In the genomic region with DNA sequence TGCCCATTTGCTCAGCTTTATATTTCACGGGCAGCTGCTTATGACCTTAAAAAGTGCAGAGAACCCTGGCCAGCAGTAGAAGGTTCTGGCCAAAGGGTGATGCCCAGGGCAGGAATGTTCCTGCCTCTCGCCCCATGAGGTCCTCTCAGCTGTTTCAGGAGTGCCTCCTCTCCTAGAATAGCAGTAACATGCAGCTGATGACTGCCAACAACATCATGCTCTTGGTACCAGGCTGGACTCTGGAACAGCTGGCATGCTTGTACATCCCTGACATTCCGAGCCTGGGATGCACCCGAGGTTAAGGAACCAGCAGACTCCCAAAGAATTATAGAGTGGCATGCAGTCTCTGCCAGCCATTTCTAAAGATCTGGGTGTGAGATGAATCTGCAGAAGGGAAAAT, we compare ENCODE assay signal across 16 cellular contexts. TPM values are rescaled to one million over a fixed set of nuclear protein-coding genes. Genes with fewer than 3 reads are reported as not detected.
A peak's percentile ranks its signal among the peaks of the same experiment; 100 is the strongest.
DNase-seq lines count a peak whose midpoint lies in the region; ATAC-seq, FAIRE-seq and TF ChIP-seq lines count a peak whose summit lies in the region.
"Had no signal": no experiment of that assay in that cellular context is flagged by ENCODE, and none has a peak within 500 bp of the region (broad histone marks: within the 10 kb centered on the region; RNA-seq: fewer than 3 reads in every experiment).

No MANE protein-coding gene starts in this region.

- H3K4me2 ChIP-seq in astrocyte (ENCODE audit: low read length) (peak overlapping the region; percentile 53), neuronal stem cell (ENCODE audit: insufficient read depth, low read length, poor library complexity, severe bottlenecking) (no peak overlapping the region)
- H3K4me2 ChIP-seq: KMS-11 had no signal

- H2AFZ ChIP-seq in astrocyte (ENCODE audit: low read depth, low read length) (no peak overlapping the region), neuronal stem cell (ENCODE audit: low read length) (no peak overlapping the region)

- no peak overlapping the region for H2BK12ac ChIP-seq in neuronal stem cell (ENCODE audit: low read length)

- no peak overlapping the region for H3K4me3 Mint-ChIP-seq in astrocyte (ENCODE audit: unreplicated experiment)
- H3K4me3 Mint-ChIP-seq: CD4-positive, alpha-beta T cell had no signal

- no peak overlapping the region for H2BK15ac ChIP-seq in neuronal stem cell (ENCODE audit: low read length)

- peak overlapping the region; percentile 61 for H3K23ac ChIP-seq in neuronal stem cell (ENCODE audit: low read depth, low read length, poor library complexity)

- no CpG with 5 or more reads among the region's 4 CpGs for WGBS in neuronal stem cell (ENCODE audit: extremely low coverage in 2 of 2, insufficient read length in 2 of 2, insufficient replicate concordance in 1 of 2), 2 donors
- WGBS in prostate gland, result 59% methylated on average over 4 of the region's 4 CpGs

- DNase-seq in LHCN-M2 (ENCODE audit: low read depth), result peak; percentile 96
- no peak for DNase-seq in astrocyte (ENCODE audit: low read depth)
- DNase-seq in neuronal stem cell (ENCODE audit: low spot score), result no peak
- DNase-seq in NOMO-1 treated with dmso at 0.1 percent for 144 hours (lab: John Stamatoyannopoulos, UW; ENCODE audit: unreplicated experiment), result no peak
- no peak for DNase-seq in NCI-H748 treated with DMSO at 0.1 percent for 48 hours (lab: John Stamatoyannopoulos, UW)
- DNase-seq in left ventricle myocardium superior, result no peak
- no peak for DNase-seq in prostate gland (ENCODE audit: low spot score)
- DNase-seq: BE2C; CD4-positive, alpha-beta T cell; HCEC 1CT; NCI-H1436 treated with DMSO at 0.1 percent for 48 hours; NCI-H2029 treated with DMSO at 0.1 percent for 48 hours; NCI-H2171 treated with DMSO at 0.1 percent for 48 hours; Peyer's patch; Right ventricle myocardium superior had no signal

- no peaks in the 10 kb centered on the region for H4K20me1 ChIP-seq in astrocyte (ENCODE audit: insufficient read depth, low read length)

- ATAC-seq in left ventricle myocardium superior, result no peak

- H3K4me1 ChIP-seq in astrocyte (ENCODE audit: insufficient read depth, low read length), result peaks cover 20% of the 10 kb centered on the region
- peaks cover 0 to 7% of the 10 kb centered on the region in 2 donors for H3K4me1 ChIP-seq in neuronal stem cell (ENCODE audit: control insufficient read depth in 2 of 2, insufficient read depth in 1 of 2, low read depth in 1 of 2, low read length in 2 of 2)
- no peaks in the 10 kb centered on the region for H3K4me1 ChIP-seq in prostate gland (replicated peaks)
- H3K4me1 ChIP-seq: BE2C, Peyer's patch had no signal

- no peaks in the 10 kb centered on the region for H3K9me3 Mint-ChIP-seq in astrocyte (ENCODE audit: unreplicated experiment)
- H3K9me3 Mint-ChIP-seq: CD4-positive, alpha-beta T cell had no signal

- H3K4me3 ChIP-seq in astrocyte (ENCODE audit: insufficient read depth, low read depth, low read length) (no peak overlapping the region), neuronal stem cell (ENCODE audit: low read length in 2 of 2) (no peak overlapping the region), prostate gland (no peak overlapping the region)
- H3K4me3 ChIP-seq: Peyer's patch had no signal

- H3K27ac ChIP-seq in astrocyte (ENCODE audit: low read depth, low read length) (peak overlapping the region; percentile 52), neuronal stem cell (replicated peaks; ENCODE audit: low read length) (no peak overlapping the region), prostate gland (no peak overlapping the region)
- H3K27ac ChIP-seq: KMS-11, Peyer's patch had no signal

- peaks cover 2% of the 10 kb centered on the region for H3K36me3 ChIP-seq in astrocyte (ENCODE audit: insufficient read depth, low read length)
- H3K36me3 ChIP-seq in neuronal stem cell (replicated peaks in 1 of 2; ENCODE audit: control insufficient read depth in 2 of 2, insufficient read depth in 2 of 2, low read length in 2 of 2), result peaks cover 0 to 14% of the 10 kb centered on the region in 2 donors
- no peaks in the 10 kb centered on the region for H3K36me3 ChIP-seq in prostate gland
- H3K36me3 ChIP-seq: BE2C, Peyer's patch had no signal

- H3K9ac ChIP-seq in astrocyte (ENCODE audit: low read length) (peak overlapping the region; percentile 21), neuronal stem cell (ENCODE audit: low read depth, low read length, poor library complexity) (no peak overlapping the region)
- H3K9ac ChIP-seq: KMS-11 had no signal

- H2AK5ac ChIP-seq in neuronal stem cell (ENCODE audit: low read depth, low read length), result no peak overlapping the region

- no peak overlapping the region for H4K8ac ChIP-seq in neuronal stem cell (ENCODE audit: low read depth, low read length)

- H2BK120ac ChIP-seq in neuronal stem cell (ENCODE audit: low read depth, low read length), result no peak overlapping the region

- no peak overlapping the region for H4K91ac ChIP-seq in neuronal stem cell (ENCODE audit: low read depth, low read length, poor library complexity)

- H3K27ac Mint-ChIP-seq in astrocyte (ENCODE audit: unreplicated experiment), result no peak overlapping the region
- H3K27ac Mint-ChIP-seq: CD4-positive, alpha-beta T cell had no signal

- peaks cover 39% of the 10 kb centered on the region for H3K4me1 Mint-ChIP-seq in astrocyte (ENCODE audit: low read depth, unreplicated experiment)

- H3K79me2 ChIP-seq in astrocyte (ENCODE audit: insufficient read depth, low read length), result peaks cover 28% of the 10 kb centered on the region

- peak; percentile 50 for FAIRE-seq in astrocyte (lab: Jason Lieb, UNC)

- no peak for TF ChIP-seq POLR2A in prostate gland (IDR thresholded peaks at IDR 0.05)

- H3K4ac ChIP-seq in neuronal stem cell (ENCODE audit: low read length), result no peak overlapping the region

- no peak overlapping the region for H3K14ac ChIP-seq in neuronal stem cell (ENCODE audit: low read length)

- no peak overlapping the region for H3K18ac ChIP-seq in neuronal stem cell (ENCODE audit: low read length)

- H3K27me3 Mint-ChIP-seq in astrocyte (ENCODE audit: low read depth, unreplicated experiment), result no peaks in the 10 kb centered on the region
- H3K27me3 Mint-ChIP-seq: CD4-positive, alpha-beta T cell had no signal

- H3K27me3 ChIP-seq in astrocyte (ENCODE audit: insufficient read depth, low read length), result no peaks in the 10 kb centered on the region
- no peaks in the 10 kb centered on the region for H3K27me3 ChIP-seq in neuronal stem cell (ENCODE audit: control insufficient read depth in 3 of 3, insufficient read depth in 3 of 3, low read depth in 1 of 3, low read length in 3 of 3)
- H3K27me3 ChIP-seq in prostate gland (replicated peaks; ENCODE audit: insufficient read depth), result no peaks in the 10 kb centered on the region
- H3K27me3 ChIP-seq: BE2C, Peyer's patch had no signal

- H3K79me1 ChIP-seq in neuronal stem cell (ENCODE audit: low read depth, low read length), result peaks cover 1% of the 10 kb centered on the region

- TF ChIP-seq CTCF in astrocyte (IDR thresholded peaks at IDR 0.05; ENCODE audit: insufficient read depth, low read depth, low read length) (no peak), prostate gland (IDR thresholded peaks at IDR 0.05) (no peak)

- peaks cover 10% of the 10 kb centered on the region for H3K36me3 Mint-ChIP-seq in astrocyte (ENCODE audit: low read depth, unreplicated experiment)

- no peaks in the 10 kb centered on the region for H3K9me3 ChIP-seq in astrocyte (ENCODE audit: insufficient read depth, low read depth, low read length)
- no peaks in the 10 kb centered on the region for H3K9me3 ChIP-seq in neuronal stem cell (replicated peaks in 1 of 2; ENCODE audit: control insufficient read depth in 2 of 2, insufficient read depth in 1 of 2, low read depth in 1 of 2, low read length in 2 of 2)
- no peaks in the 10 kb centered on the region for H3K9me3 ChIP-seq in prostate gland
- H3K9me3 ChIP-seq: BE2C, Peyer's patch had no signal

- no peak overlapping the region for H2BK5ac ChIP-seq in neuronal stem cell (ENCODE audit: low read length)

- intact Hi-C loops in left ventricle myocardium superior (cut with micrococcal nuclease) (no loop called here), prostate gland (cut with DNase I) (no loop called here)

RNA-seq across cellular contexts. Expression of gene TENM3, which starts 11.7 kb away (rescaled TPM):
- total RNA-seq in LHCN-M2 (2014; rRNA removed), result 29.9 and 34.8 TPM in 2 replicates
- polyA plus RNA-seq in LHCN-M2 (2012), result 20.1 TPM
- 127 TPM in 2 replicates for total RNA-seq in astrocyte
- 31.9 TPM for polyA plus RNA-seq in neuronal stem cell (2013, experiment 1 of 2)
- 32.6 TPM for polyA plus RNA-seq in neuronal stem cell (2013, experiment 2 of 2)
- total RNA-seq in left ventricle myocardium superior, result 6.8 TPM
- 10 to 100 TPM; 21.4 to 52.3 TPM for total RNA-seq in prostate gland
- total RNA-seq: CD4-positive, alpha-beta T cell had no signal
